ENCODE assay signal across 1 cellular context in the genomic region with DNA sequence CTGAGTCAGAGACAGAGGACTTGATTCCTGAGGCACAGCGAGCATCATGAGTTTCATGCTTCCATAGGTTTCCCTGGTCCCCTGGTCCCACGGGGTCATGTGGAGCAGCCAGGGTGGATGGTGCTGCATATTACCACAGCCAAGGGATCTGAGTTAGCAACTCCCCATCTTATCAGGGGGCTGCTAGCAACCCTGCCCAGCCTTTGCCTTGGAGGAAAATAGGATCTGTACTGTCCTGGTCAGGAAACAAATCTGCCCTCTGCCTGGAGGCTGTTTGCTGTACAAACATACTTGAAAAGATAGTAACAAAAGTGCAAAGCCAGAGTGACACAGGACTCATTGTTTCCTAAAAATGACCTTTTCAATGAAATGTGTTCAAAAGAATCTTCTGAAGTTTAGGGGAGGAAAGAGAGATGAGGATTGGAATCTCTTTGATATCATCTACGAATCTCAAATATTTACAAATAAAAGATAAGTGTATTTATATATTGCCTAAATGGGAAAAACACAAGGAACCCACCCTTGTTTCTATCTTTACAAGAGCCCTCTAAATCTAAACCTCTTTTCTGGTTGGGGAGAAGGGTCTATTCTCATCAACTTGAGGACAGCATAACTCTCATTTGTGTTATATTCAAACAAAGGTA.
TF ChIP-seq lines count a peak whose summit lies in the region.

No MANE protein-coding gene starts in this region.

TF ChIP-seq in HepG2, 621 proteins besides CTCF, POLR2A, EP300 and RAD21 (continued from another document):
- TF ChIP-seq, protein P1, sequence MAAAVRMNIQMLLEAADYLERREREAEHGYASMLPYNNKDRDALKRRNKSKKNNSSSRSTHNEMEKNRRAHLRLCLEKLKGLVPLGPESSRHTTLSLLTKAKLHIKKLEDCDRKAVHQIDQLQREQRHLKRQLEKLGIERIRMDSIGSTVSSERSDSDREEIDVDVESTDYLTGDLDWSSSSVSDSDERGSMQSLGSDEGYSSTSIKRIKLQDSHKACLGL (CRISPR knock-in tag; IDR thresholded peaks at IDR 0.05): no peak
- no peak for TF ChIP-seq SYNCRIP (IDR thresholded peaks at IDR 0.05; ENCODE audit: insufficient read depth, low read depth, low read length)
- TF ChIP-seq ZNF766 (CRISPR knock-in tag; IDR thresholded peaks at IDR 0.05; ENCODE audit: borderline replicate concordance): 0 out of 2 replicates have a peak, but pooled peaks have one; percentile 27
- TF ChIP-seq ATF7 (IDR thresholded peaks at IDR 0.05): no peak
- no peak for TF ChIP-seq ATF7 (CRISPR knock-in tag; IDR thresholded peaks at IDR 0.05)
- no peak for TF ChIP-seq NFYB (CRISPR knock-in tag; IDR thresholded peaks at IDR 0.05)
- TF ChIP-seq ZNF724P (CRISPR knock-in tag; IDR thresholded peaks at IDR 0.05; ENCODE audit: borderline replicate concordance): no peak
- peak; percentile 72 for TF ChIP-seq MTA1 (CRISPR knock-in tag; IDR thresholded peaks at IDR 0.05; ENCODE audit: borderline replicate concordance)
- TF ChIP-seq, protein P2, sequence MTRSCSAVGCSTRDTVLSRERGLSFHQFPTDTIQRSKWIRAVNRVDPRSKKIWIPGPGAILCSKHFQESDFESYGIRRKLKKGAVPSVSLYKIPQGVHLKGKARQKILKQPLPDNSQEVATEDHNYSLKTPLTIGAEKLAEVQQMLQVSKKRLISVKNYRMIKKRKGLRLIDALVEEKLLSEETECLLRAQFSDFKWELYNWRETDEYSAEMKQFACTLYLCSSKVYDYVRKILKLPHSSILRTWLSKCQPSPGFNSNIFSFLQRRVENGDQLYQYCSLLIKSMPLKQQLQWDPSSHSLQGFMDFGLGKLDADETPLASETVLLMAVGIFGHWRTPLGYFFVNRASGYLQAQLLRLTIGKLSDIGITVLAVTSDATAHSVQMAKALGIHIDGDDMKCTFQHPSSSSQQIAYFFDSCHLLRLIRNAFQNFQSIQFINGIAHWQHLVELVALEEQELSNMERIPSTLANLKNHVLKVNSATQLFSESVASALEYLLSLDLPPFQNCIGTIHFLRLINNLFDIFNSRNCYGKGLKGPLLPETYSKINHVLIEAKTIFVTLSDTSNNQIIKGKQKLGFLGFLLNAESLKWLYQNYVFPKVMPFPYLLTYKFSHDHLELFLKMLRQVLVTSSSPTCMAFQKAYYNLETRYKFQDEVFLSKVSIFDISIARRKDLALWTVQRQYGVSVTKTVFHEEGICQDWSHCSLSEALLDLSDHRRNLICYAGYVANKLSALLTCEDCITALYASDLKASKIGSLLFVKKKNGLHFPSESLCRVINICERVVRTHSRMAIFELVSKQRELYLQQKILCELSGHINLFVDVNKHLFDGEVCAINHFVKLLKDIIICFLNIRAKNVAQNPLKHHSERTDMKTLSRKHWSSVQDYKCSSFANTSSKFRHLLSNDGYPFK (CRISPR knock-in tag; IDR thresholded peaks at IDR 0.05; ENCODE audit: borderline replicate concordance): no peak
- TF ChIP-seq FOXP1 (IDR thresholded peaks at IDR 0.05): no peak
- peak; percentile 79 for TF ChIP-seq FOXP1 (CRISPR knock-in tag; IDR thresholded peaks at IDR 0.05)
- TF ChIP-seq, protein P3, sequence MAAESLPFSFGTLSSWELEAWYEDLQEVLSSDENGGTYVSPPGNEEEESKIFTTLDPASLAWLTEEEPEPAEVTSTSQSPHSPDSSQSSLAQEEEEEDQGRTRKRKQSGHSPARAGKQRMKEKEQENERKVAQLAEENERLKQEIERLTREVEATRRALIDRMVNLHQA (CRISPR knock-in tag; IDR thresholded peaks at IDR 0.05): no peak
- peak; percentile 95 for TF ChIP-seq ZNF644 (CRISPR knock-in tag; IDR thresholded peaks at IDR 0.05; ENCODE audit: low read depth)
- TF ChIP-seq ZNF260 (CRISPR knock-in tag; IDR thresholded peaks at IDR 0.05; ENCODE audit: borderline replicate concordance, low read depth): no peak
- no peak for TF ChIP-seq ZNF282 (IDR thresholded peaks at IDR 0.05; ENCODE audit: partially characterized antibody)
- TF ChIP-seq, protein P4, sequence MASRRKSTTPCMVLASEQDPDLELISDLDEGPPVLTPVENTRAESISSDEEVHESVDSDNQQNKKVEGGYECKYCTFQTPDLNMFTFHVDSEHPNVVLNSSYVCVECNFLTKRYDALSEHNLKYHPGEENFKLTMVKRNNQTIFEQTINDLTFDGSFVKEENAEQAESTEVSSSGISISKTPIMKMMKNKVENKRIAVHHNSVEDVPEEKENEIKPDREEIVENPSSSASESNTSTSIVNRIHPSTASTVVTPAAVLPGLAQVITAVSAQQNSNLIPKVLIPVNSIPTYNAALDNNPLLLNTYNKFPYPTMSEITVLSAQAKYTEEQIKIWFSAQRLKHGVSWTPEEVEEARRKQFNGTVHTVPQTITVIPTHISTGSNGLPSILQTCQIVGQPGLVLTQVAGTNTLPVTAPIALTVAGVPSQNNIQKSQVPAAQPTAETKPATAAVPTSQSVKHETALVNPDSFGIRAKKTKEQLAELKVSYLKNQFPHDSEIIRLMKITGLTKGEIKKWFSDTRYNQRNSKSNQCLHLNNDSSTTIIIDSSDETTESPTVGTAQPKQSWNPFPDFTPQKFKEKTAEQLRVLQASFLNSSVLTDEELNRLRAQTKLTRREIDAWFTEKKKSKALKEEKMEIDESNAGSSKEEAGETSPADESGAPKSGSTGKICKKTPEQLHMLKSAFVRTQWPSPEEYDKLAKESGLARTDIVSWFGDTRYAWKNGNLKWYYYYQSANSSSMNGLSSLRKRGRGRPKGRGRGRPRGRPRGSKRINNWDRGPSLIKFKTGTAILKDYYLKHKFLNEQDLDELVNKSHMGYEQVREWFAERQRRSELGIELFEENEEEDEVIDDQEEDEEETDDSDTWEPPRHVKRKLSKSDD (CRISPR knock-in tag; IDR thresholded peaks at IDR 0.05; ENCODE audit: low read depth): no peak
- TF ChIP-seq ZNF7 (CRISPR knock-in tag; IDR thresholded peaks at IDR 0.05): no peak
- no peak for TF ChIP-seq ZNF883 (CRISPR knock-in tag; IDR thresholded peaks at IDR 0.05; ENCODE audit: not compliant biosample characterization)
- TF ChIP-seq MIER2 (CRISPR knock-in tag; IDR thresholded peaks at IDR 0.05): peak; percentile 53; the same call in 1 of the 2 replicates
- TF ChIP-seq ZC3H13 (CRISPR knock-in tag; IDR thresholded peaks at IDR 0.05): no peak
- TF ChIP-seq ATF7-NPFF (CRISPR knock-in tag; IDR thresholded peaks at IDR 0.05; ENCODE audit: low read depth): no peak; the same call in 1 of the 2 replicates
- TF ChIP-seq, protein P5, sequence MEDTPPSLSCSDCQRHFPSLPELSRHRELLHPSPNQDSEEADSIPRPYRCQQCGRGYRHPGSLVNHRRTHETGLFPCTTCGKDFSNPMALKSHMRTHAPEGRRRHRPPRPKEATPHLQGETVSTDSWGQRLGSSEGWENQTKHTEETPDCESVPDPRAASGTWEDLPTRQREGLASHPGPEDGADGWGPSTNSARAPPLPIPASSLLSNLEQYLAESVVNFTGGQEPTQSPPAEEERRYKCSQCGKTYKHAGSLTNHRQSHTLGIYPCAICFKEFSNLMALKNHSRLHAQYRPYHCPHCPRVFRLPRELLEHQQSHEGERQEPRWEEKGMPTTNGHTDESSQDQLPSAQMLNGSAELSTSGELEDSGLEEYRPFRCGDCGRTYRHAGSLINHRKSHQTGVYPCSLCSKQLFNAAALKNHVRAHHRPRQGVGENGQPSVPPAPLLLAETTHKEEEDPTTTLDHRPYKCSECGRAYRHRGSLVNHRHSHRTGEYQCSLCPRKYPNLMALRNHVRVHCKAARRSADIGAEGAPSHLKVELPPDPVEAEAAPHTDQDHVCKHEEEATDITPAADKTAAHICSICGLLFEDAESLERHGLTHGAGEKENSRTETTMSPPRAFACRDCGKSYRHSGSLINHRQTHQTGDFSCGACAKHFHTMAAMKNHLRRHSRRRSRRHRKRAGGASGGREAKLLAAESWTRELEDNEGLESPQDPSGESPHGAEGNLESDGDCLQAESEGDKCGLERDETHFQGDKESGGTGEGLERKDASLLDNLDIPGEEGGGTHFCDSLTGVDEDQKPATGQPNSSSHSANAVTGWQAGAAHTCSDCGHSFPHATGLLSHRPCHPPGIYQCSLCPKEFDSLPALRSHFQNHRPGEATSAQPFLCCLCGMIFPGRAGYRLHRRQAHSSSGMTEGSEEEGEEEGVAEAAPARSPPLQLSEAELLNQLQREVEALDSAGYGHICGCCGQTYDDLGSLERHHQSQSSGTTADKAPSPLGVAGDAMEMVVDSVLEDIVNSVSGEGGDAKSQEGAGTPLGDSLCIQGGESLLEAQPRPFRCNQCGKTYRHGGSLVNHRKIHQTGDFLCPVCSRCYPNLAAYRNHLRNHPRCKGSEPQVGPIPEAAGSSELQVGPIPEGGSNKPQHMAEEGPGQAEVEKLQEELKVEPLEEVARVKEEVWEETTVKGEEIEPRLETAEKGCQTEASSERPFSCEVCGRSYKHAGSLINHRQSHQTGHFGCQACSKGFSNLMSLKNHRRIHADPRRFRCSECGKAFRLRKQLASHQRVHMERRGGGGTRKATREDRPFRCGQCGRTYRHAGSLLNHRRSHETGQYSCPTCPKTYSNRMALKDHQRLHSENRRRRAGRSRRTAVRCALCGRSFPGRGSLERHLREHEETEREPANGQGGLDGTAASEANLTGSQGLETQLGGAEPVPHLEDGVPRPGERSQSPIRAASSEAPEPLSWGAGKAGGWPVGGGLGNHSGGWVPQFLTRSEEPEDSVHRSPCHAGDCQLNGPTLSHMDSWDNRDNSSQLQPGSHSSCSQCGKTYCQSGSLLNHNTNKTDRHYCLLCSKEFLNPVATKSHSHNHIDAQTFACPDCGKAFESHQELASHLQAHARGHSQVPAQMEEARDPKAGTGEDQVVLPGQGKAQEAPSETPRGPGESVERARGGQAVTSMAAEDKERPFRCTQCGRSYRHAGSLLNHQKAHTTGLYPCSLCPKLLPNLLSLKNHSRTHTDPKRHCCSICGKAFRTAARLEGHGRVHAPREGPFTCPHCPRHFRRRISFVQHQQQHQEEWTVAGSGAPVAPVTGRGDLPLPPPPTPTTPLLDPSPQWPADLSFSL (CRISPR knock-in tag; IDR thresholded peaks at IDR 0.05): no peak
TF ChIP-seq in HepG2: peak in this region for 180.
